ENCODE assay signal across 22 cellular contexts in genomic region chr5:127810014-127810413, GRCh38.
DNase-seq lines count a peak whose midpoint lies in the region; FAIRE-seq and TF ChIP-seq lines count a peak whose summit lies in the region.
"Had no signal": no experiment of that assay in that cellular context is flagged by ENCODE, and none has a peak within 500 bp of the region (broad histone marks: within the 10 kb centered on the region; RNA-seq: fewer than 3 reads in every experiment).

No MANE protein-coding gene starts in this region.

- TF ChIP-seq EP300 in H1 (IDR thresholded peaks at IDR 0.05; ENCODE audit: borderline replicate concordance in 1 of 2, low read depth in 2 of 2, low read length in 2 of 2): no peak; a peak in 1 of 3 replicates

- H3K4ac ChIP-seq in H1 (replicated peaks; ENCODE audit: insufficient read length, low read depth, low read length): no peak overlapping the region

- TF ChIP-seq CTCF in H1 (IDR thresholded peaks at IDR 0.05; ENCODE audit: control extremely low read depth in 1 of 3, insufficient read depth in 1 of 3, low read depth in 1 of 3, low read length in 3 of 3): no peak

- TF ChIP-seq POLR2A in H1 (IDR thresholded peaks at IDR 0.05; ENCODE audit: control extremely low read depth in 1 of 2, low read depth in 2 of 2, low read length in 2 of 2): no peak

- H2AK5ac ChIP-seq in H1 (ENCODE audit: low read depth, low read length): no peak overlapping the region

- no peak overlapping the region for H3K14ac ChIP-seq in H1 (ENCODE audit: insufficient read length)

- FAIRE-seq in H1 (lab: Jason Lieb, UNC): peak; percentile 45
- FAIRE-seq: A204.1, GM18507 had no signal

- POLR2A ChIA-PET in H1 (lab: Charles Lee; ENCODE audit: partially characterized antibody): no interaction called here

- no peaks in the 10 kb centered on the region for H3K9me3 ChIP-seq in H1 (ENCODE audit: insufficient read depth in 2 of 2, low read depth in 1 of 2, low read length in 1 of 2)
- H3K9me3 ChIP-seq in effector memory CD4-positive, alpha-beta T cell (ENCODE audit: control insufficient read depth, low read length): no peaks in the 10 kb centered on the region
- H3K9me3 ChIP-seq: MG63 had no signal

- no peaks in the 10 kb centered on the region for H4K20me1 ChIP-seq in H1 (replicated peaks in 1 of 2; ENCODE audit: control insufficient read depth in 1 of 2, insufficient read depth in 2 of 2, low read length in 2 of 2)

- no peak for TF ChIP-seq RAD21 in H1 (IDR thresholded peaks at IDR 0.05 in 1 of 2, conservative IDR thresholded peaks at IDR 0.05 in 1 of 2; ENCODE audit: low read depth in 2 of 2, low read length in 2 of 2)

- H3K23me2 ChIP-seq in H1 (ENCODE audit: low read depth, low read length): no peaks in the 10 kb centered on the region

- H3K9ac ChIP-seq in H1 (replicated peaks in 1 of 4; ENCODE audit: extremely low read depth in 1 of 4, low read depth in 3 of 4, low read length in 3 of 4): no peak overlapping the region

- CTCF ChIA-PET in H1 (lab: Charles Lee; ENCODE audit: partially characterized antibody): no interaction called here

- H2BK15ac ChIP-seq in H1 (ENCODE audit: low read length): no peak overlapping the region

- H3K4me2 ChIP-seq in H1 (ENCODE audit: insufficient read depth in 1 of 2, low read depth in 2 of 2, low read length in 2 of 2): 0 out of 4 replicates have a peak overlapping the region, but pooled peaks of 1 of the 2 experiments have one; percentile 0

- no peak overlapping the region for H3K27ac ChIP-seq in H1 (ENCODE audit: low read depth, low read length)
- no peak overlapping the region for H3K27ac ChIP-seq in effector memory CD4-positive, alpha-beta T cell (ENCODE audit: insufficient read depth, low read length, poor library complexity, severe bottlenecking)

- H2BK120ac ChIP-seq in H1 (replicated peaks; ENCODE audit: low read depth, low read length): no peak overlapping the region

- 53% methylated on average over 1 of the region's 1 CpG; no CpG with 5 or more reads in 1 of the 2 experiments for WGBS in H1 (ENCODE audit: extremely low coverage in 1 of 2, insufficient coverage in 1 of 2, insufficient read length in 1 of 2, insufficient replicate concordance in 2 of 2, low coverage in 1 of 2, low lambda C conversion rate in 2 of 2, missing lambda C conversion rate in 1 of 2), 2 experiments

- no peak overlapping the region for H3K56ac ChIP-seq in H1 (replicated peaks; ENCODE audit: insufficient read length, low read depth, low read length)

- no peaks in the 10 kb centered on the region for H3K36me3 ChIP-seq in H7 (replicated peaks; ENCODE audit: control insufficient read depth, insufficient read depth, low read length)
- H3K36me3 ChIP-seq in H1 (ENCODE audit: control insufficient read depth in 2 of 4, insufficient read depth in 4 of 4, low read length in 3 of 4): no peaks in the 10 kb centered on the region
- H3K36me3 ChIP-seq in effector memory CD4-positive, alpha-beta T cell (ENCODE audit: control insufficient read depth, insufficient read depth, low read length): no peaks in the 10 kb centered on the region
- H3K36me3 ChIP-seq: MG63 had no signal

- no peak overlapping the region for H3K18ac ChIP-seq in H1 (ENCODE audit: extremely low read depth, low read length)

- peaks cover 2 to 11% (median 5%) of the 10 kb centered on the region in 4 experiments; a peak in 3 of 7 replicates for H3K4me1 ChIP-seq in H1 (replicated peaks in 1 of 4; ENCODE audit: control insufficient read depth in 3 of 4, insufficient read depth in 4 of 4, low read length in 3 of 4)
- H3K4me1 ChIP-seq in effector memory CD4-positive, alpha-beta T cell (ENCODE audit: control insufficient read depth, insufficient read depth, low read length, poor library complexity, severe bottlenecking): no peaks in the 10 kb centered on the region

- no peak overlapping the region for H2BK12ac ChIP-seq in H1 (ENCODE audit: low read depth, low read length)

- no peak overlapping the region for H4K8ac ChIP-seq in H1 (ENCODE audit: extremely low read depth, insufficient read depth, low read length)

- no peaks in the 10 kb centered on the region for H3K79me1 ChIP-seq in H1 (ENCODE audit: low read depth, low read length)

- no peak overlapping the region for H2BK5ac ChIP-seq in H1 (ENCODE audit: low read depth, low read length)

- H3K79me2 ChIP-seq in H1 (ENCODE audit: control insufficient read depth in 1 of 2, insufficient read depth in 2 of 2, low read length in 2 of 2): no peaks in the 10 kb centered on the region

- H2AFZ ChIP-seq in H1 (ENCODE audit: low read length): no peak overlapping the region

- H2BK20ac ChIP-seq in H1 (ENCODE audit: low read length): no peak overlapping the region

- H4K91ac ChIP-seq in H1 (replicated peaks; ENCODE audit: insufficient read length, low read length): no peak overlapping the region

- DNase-seq in H7: peak; percentile 4
- no peak for DNase-seq in H1 (ENCODE audit: low read depth in 1 of 2, low spot score in 2 of 2)
- peak; percentile 13 for DNase-seq in inferior parietal cortex (ENCODE audit: extremely low spot score)
- peak; percentile 15 for DNase-seq in retina
- no peak for DNase-seq in NCI-H446 treated with DMSO at 0.1 percent for 48 hours (lab: John Stamatoyannopoulos, UW)
- DNase-seq in SHP77 treated with DMSO at 0.1 percent for 48 hours (lab: John Stamatoyannopoulos, UW): no peak
- DNase-seq in effector memory CD4-positive, alpha-beta T cell: no peak
- DNase-seq: DMS53, GDM1, GOT3, Kasumi-1, NCI-H1417, NCI-H1694 treated with DMSO at 0.1 percent for 48 hours, NCI-H2081 treated with DMSO at 0.1 percent for 48 hours, NCI-H2171 treated with DMSO at 0.1 percent for 48 hours, NCI-H446, NCI-H526 treated with DMSO at 0.1 percent for 48 hours, Right ventricle myocardium superior, SW 1271 had no signal

- H3K4me3 ChIP-seq in H7 (ENCODE audit: insufficient read depth, low read depth, low read length): no peak overlapping the region
- no peak overlapping the region for H3K4me3 ChIP-seq in H1 (ENCODE audit: extremely low read depth in 1 of 4, insufficient read depth in 2 of 4, low read depth in 3 of 4, low read length in 4 of 4)
- H3K4me3 ChIP-seq in effector memory CD4-positive, alpha-beta T cell (ENCODE audit: insufficient read depth, low read depth, low read length, poor library complexity, severe bottlenecking): no peak overlapping the region
- H3K4me3 ChIP-seq: MG63 had no signal

- H3K23ac ChIP-seq in H1 (ENCODE audit: insufficient read length): no peak overlapping the region

- H4K5ac ChIP-seq in H1 (ENCODE audit: insufficient read length, low read depth, low read length): no peak overlapping the region

- H3K27me3 ChIP-seq in H7 (ENCODE audit: control insufficient read depth, insufficient read depth, low read length): no peaks in the 10 kb centered on the region
- no peaks in the 10 kb centered on the region for H3K27me3 ChIP-seq in H1 (replicated peaks in 1 of 4; ENCODE audit: control insufficient read depth in 3 of 4, extremely low read depth in 1 of 4, insufficient read depth in 3 of 4, low read length in 3 of 4)
- no peaks in the 10 kb centered on the region for H3K27me3 ChIP-seq in effector memory CD4-positive, alpha-beta T cell (replicated peaks; ENCODE audit: control insufficient read depth, insufficient read depth, low read length, poor library complexity, severe bottlenecking)
- H3K27me3 ChIP-seq: MG63 had no signal

TF ChIP-seq in H1, 55 proteins besides CTCF, POLR2A, EP300 and RAD21 (continues in another document):
- 0 out of 2 replicates have a peak, but pooled peaks have one; percentile 11 for TF ChIP-seq RXRA (IDR thresholded peaks at IDR 0.05; ENCODE audit: insufficient read depth, low read depth, low read length)
- TF ChIP-seq FOSL1 (IDR thresholded peaks at IDR 0.05; ENCODE audit: insufficient read depth, low read depth, low read length): no peak

Comparison
In these comparisons a context has a peak if more than half of its experiments do, and no peak if none do; other contexts are left out.
1. DNase-seq: peak in H7 (single experiment), inferior parietal cortex (single experiment) and retina (single experiment); none in H1 (0 of 2), NCI-H446 treated with DMSO at 0.1 percent for 48 hours (single experiment), SHP77 treated with DMSO at 0.1 percent for 48 hours (single experiment) and effector memory CD4-positive, alpha-beta T cell (0 of 3).